ENCODE assay signal across 9 cellular contexts in genomic region chr17:63552211-63552610, GRCh38. TPM values are rescaled to one million over a fixed set of nuclear protein-coding genes. Genes with fewer than 3 reads are reported as not detected.
DNase-seq lines count a peak whose midpoint lies in the region; ATAC-seq and TF ChIP-seq lines count a peak whose summit lies in the region.
"Had no signal": no experiment of that assay in that cellular context is flagged by ENCODE, and none has a peak within 500 bp of the region (broad histone marks: within the 10 kb centered on the region; RNA-seq: fewer than 3 reads in every experiment).

No MANE protein-coding gene starts in this region.

- H3K27me3 Mint-ChIP-seq in activated T-cell treated with anti-CD3 and anti-CD28 coated beads, Interleukin-2, amount 50 U/mL, for 4 hours (ENCODE audit: low read depth) = no peaks in the 10 kb centered on the region
- no peaks in the 10 kb centered on the region for H3K27me3 Mint-ChIP-seq in activated CD8-positive, alpha-beta T cell treated with anti-CD3 and anti-CD28 coated beads for 36 hours

- H3K4me1 Mint-ChIP-seq in activated T-cell treated with anti-CD3 and anti-CD28 coated beads, Interleukin-2, amount 50 U/mL, for 4 hours (ENCODE audit: low read depth) = peaks cover 54% of the 10 kb centered on the region
- H3K4me1 Mint-ChIP-seq in activated CD8-positive, alpha-beta T cell treated with anti-CD3 and anti-CD28 coated beads for 36 hours (ENCODE audit: low read depth) = peaks cover 46% of the 10 kb centered on the region

- peak overlapping the region; percentile 99 for H3K4me3 Mint-ChIP-seq in activated T-cell treated with anti-CD3 and anti-CD28 coated beads, Interleukin-2, amount 50 U/mL, for 4 hours
- peak overlapping the region; percentile 92 for H3K4me3 Mint-ChIP-seq in activated CD8-positive, alpha-beta T cell treated with anti-CD3 and anti-CD28 coated beads for 36 hours

- no peak for ATAC-seq in activated T-cell treated with anti-CD3 and anti-CD28 coated beads, Interleukin-2, amount 50 U/mL, for 4 hours
- ATAC-seq in activated CD8-positive, alpha-beta T cell treated with anti-CD3 and anti-CD28 coated beads for 36 hours = no peak
- ATAC-seq in thoracic aorta (ENCODE audit: insufficient number of reproducible peaks, low FRiP score, low read depth) (no peak), GM21723 (IDR thresholded peaks at IDR 0.05; ENCODE audit: unreplicated experiment) (no peak)

- H3K36me3 ChIP-seq in thoracic aorta = no peaks in the 10 kb centered on the region

- CTCF ChIA-PET in activated CD8-positive, alpha-beta T cell treated with anti-CD3 and anti-CD28 coated beads for 36 hours (lab: Charles Lee) = interaction anchor here (0.7 to 1.9 kb wide), 5 partner anchors 17 to 145 kb away, joined by 3 to 11 read pairs (median 3); no protein-coding TSS in a partner anchor

- no peak overlapping the region for H3K27ac ChIP-seq in thoracic aorta

- no peak for DNase-seq in activated T-cell treated with anti-CD3 and anti-CD28 coated beads, Interleukin-2, amount 50 U/mL, for 4 hours
- no peak for DNase-seq in activated T-cell treated with anti-CD3 and anti-CD28 coated beads, Interleukin-2, amount 50 U/mL, for 1 hour
- no peak for DNase-seq in activated CD8-positive, alpha-beta T cell treated with anti-CD3 and anti-CD28 coated beads for 36 hours
- DNase-seq in thoracic aorta (ENCODE audit: low spot score) (no peak), nucleus accumbens (lab: John Stamatoyannopoulos, UW) (no peak), COLO829 (ENCODE audit: low spot score) (no peak)

- no peaks in the 10 kb centered on the region for H3K9me3 ChIP-seq in iPS-18c (ENCODE audit: control insufficient read depth, insufficient read depth, low read length)
- H3K9me3 ChIP-seq in thoracic aorta = no peaks in the 10 kb centered on the region

- peaks cover 21 to 55% of the 10 kb centered on the region in 2 donors for H3K4me1 ChIP-seq in thoracic aorta (ENCODE audit: control insufficient read depth in 1 of 2, low read depth in 2 of 2)

- H3K4me3 ChIP-seq in iPS-18c (ENCODE audit: insufficient read depth, low read depth, low read length) (peak overlapping the region; percentile 98; the same call in 1 of the 2 replicates), thoracic aorta (peak overlapping the region; percentile 100)

- intact Hi-C loops in activated CD8-positive, alpha-beta T cell treated with anti-CD3 and anti-CD28 coated beads for 36 hours (cut with micrococcal nuclease) = loop anchor here (5.0 kb wide), 1 partner anchor 50 kb away; the partner anchor contains the start of gene TACO1

- no peaks in the 10 kb centered on the region for H3K27me3 ChIP-seq in thoracic aorta (replicated peaks; ENCODE audit: insufficient read depth)

- POLR2A ChIA-PET in activated CD8-positive, alpha-beta T cell treated with anti-CD3 and anti-CD28 coated beads for 36 hours (lab: Charles Lee) = interaction anchor here (0.6 to 5.2 kb wide), 3 partner anchors 17 to 240 kb away, joined by 3 to 19 read pairs (median 4); partner anchors contain the start of gene TACO1

- H3K27ac Mint-ChIP-seq in activated CD8-positive, alpha-beta T cell treated with anti-CD3 and anti-CD28 coated beads for 36 hours = peak overlapping the region; percentile 72

- no peaks in the 10 kb centered on the region for H3K9me3 Mint-ChIP-seq in activated T-cell treated with anti-CD3 and anti-CD28 coated beads, Interleukin-2, amount 50 U/mL, for 4 hours
- no peaks in the 10 kb centered on the region for H3K9me3 Mint-ChIP-seq in activated CD8-positive, alpha-beta T cell treated with anti-CD3 and anti-CD28 coated beads for 36 hours

- TF ChIP-seq CTCF in activated CD8-positive, alpha-beta T cell treated with anti-CD3 and anti-CD28 coated beads for 36 hours (IDR thresholded peaks at IDR 0.05) = no peak
- no peak for TF ChIP-seq CTCF in thoracic aorta (IDR thresholded peaks at IDR 0.05)

- peaks cover 12% of the 10 kb centered on the region for H3K36me3 Mint-ChIP-seq in activated T-cell treated with anti-CD3 and anti-CD28 coated beads, Interleukin-2, amount 50 U/mL, for 4 hours (ENCODE audit: insufficient read depth)
- H3K36me3 Mint-ChIP-seq in activated CD8-positive, alpha-beta T cell treated with anti-CD3 and anti-CD28 coated beads for 36 hours (ENCODE audit: low read depth) = peaks cover 24% of the 10 kb centered on the region

RNA-seq across cellular contexts. Expression of gene DCAF7, which starts 1.9 kb away (rescaled TPM):
- 10 to 100 TPM; 82.1 to 89.7 (median 86.0) TPM for total RNA-seq in activated T-cell treated with anti-CD3 and anti-CD28 coated beads, Interleukin-2, amount 50 U/mL, for 4 hours
- 100 to 1,000 TPM; 104 to 105 TPM for total RNA-seq in activated CD8-positive, alpha-beta T cell treated with anti-CD3 and anti-CD28 coated beads for 36 hours
- 10 to 100 TPM; 29.2 to 29.5 TPM for total RNA-seq in thoracic aorta

RNA-seq across cellular contexts. Expression of gene KCNH6, which starts 29.1 kb away (rescaled TPM):
- not detected for total RNA-seq in activated T-cell treated with anti-CD3 and anti-CD28 coated beads, Interleukin-2, amount 50 U/mL, for 4 hours
- not detected for total RNA-seq in activated CD8-positive, alpha-beta T cell treated with anti-CD3 and anti-CD28 coated beads for 36 hours
- not detected for total RNA-seq in thoracic aorta
- total RNA-seq: T-helper 1 cell treated with Interleukin-12 subunit alpha and Interleukin-12 subunit beta and Interleukin-4 antibody, amounts not matched to agents 30 ng/mL and 1 ng/mL, for 36 hours had no signal

RNA-seq across cellular contexts. Expression of gene TACO1, which starts 48.5 kb away (rescaled TPM):
- total RNA-seq in activated T-cell treated with anti-CD3 and anti-CD28 coated beads, Interleukin-2, amount 50 U/mL, for 4 hours = 10 to 100 TPM; 38.9 to 47.0 (median 40.7) TPM
- 10 to 100 TPM; 27.0 to 30.4 TPM for total RNA-seq in activated CD8-positive, alpha-beta T cell treated with anti-CD3 and anti-CD28 coated beads for 36 hours
- 10 to 100 TPM; 11.1 to 11.4 TPM for total RNA-seq in thoracic aorta
